ENCODE assay signal across 14 cellular contexts in genomic region chr18:46632401-46633089, GRCh38. TPM values are rescaled to one million over a fixed set of nuclear protein-coding genes. Genes with fewer than 3 reads are reported as not detected.
DNase-seq lines count a peak whose midpoint lies in the region; ATAC-seq and TF ChIP-seq lines count a peak whose summit lies in the region.
"Had no signal": no experiment of that assay in that cellular context is flagged by ENCODE, and none has a peak within 500 bp of the region (broad histone marks: within the 10 kb centered on the region; RNA-seq: fewer than 3 reads in every experiment).

No MANE protein-coding gene starts in this region.

- CTCF ChIA-PET in naive thymus-derived CD4-positive, alpha-beta T cell (lab: Charles Lee), result no interaction called here

- no peak for TF ChIP-seq EP300 in Ishikawa (IDR thresholded peaks at IDR 0.05; ENCODE audit: borderline replicate concordance)

- no peaks in the 10 kb centered on the region for H3K36me3 ChIP-seq in adrenal gland (replicated peaks in 1 of 2)
- no peaks in the 10 kb centered on the region for H3K36me3 ChIP-seq in naive thymus-derived CD4-positive, alpha-beta T cell (ENCODE audit: control insufficient read depth in 2 of 3, insufficient read depth in 3 of 3, low read length in 3 of 3)
- H3K36me3 ChIP-seq: colonic mucosa had no signal

- POLR2A ChIA-PET in naive thymus-derived CD4-positive, alpha-beta T cell (lab: Charles Lee), result no interaction called here

- H3K9me3 ChIP-seq in adrenal gland (replicated peaks in 1 of 3), result no peaks in the 10 kb centered on the region
- no peaks in the 10 kb centered on the region for H3K9me3 ChIP-seq in naive thymus-derived CD4-positive, alpha-beta T cell (ENCODE audit: control insufficient read depth in 2 of 3, low read length in 3 of 3)
- H3K9me3 ChIP-seq: colonic mucosa had no signal

- intact Hi-C loops in adrenal gland (cut with DNase I), result no loop called here
- intact Hi-C loops in naive thymus-derived CD4-positive, alpha-beta T cell (cut with micrococcal nuclease), result no loop called here

- H3K27ac Mint-ChIP-seq in naive thymus-derived CD4-positive, alpha-beta T cell, result no peak overlapping the region

- H3K4me1 ChIP-seq in adrenal gland (replicated peaks in 1 of 2), result no peaks in the 10 kb centered on the region
- no peaks in the 10 kb centered on the region for H3K4me1 ChIP-seq in naive thymus-derived CD4-positive, alpha-beta T cell (ENCODE audit: control insufficient read depth in 2 of 2, insufficient read depth in 2 of 2, low read length in 2 of 2)
- H3K4me1 ChIP-seq: colonic mucosa had no signal

- H3K27me3 ChIP-seq in adrenal gland, result no peaks in the 10 kb centered on the region
- H3K27me3 ChIP-seq in naive thymus-derived CD4-positive, alpha-beta T cell (ENCODE audit: control insufficient read depth in 2 of 2, insufficient read depth in 2 of 2, low read length in 2 of 2), result no peaks in the 10 kb centered on the region
- H3K27me3 ChIP-seq: colonic mucosa had no signal

- ATAC-seq in HG02763 (IDR thresholded peaks at IDR 0.05; ENCODE audit: unreplicated experiment) (no peak), GM19351 (IDR thresholded peaks at IDR 0.05; ENCODE audit: unreplicated experiment) (no peak)
- ATAC-seq in naive thymus-derived CD4-positive, alpha-beta T cell, result no peak
- ATAC-seq: SK-N-SH treated with all-trans-retinoic acid at 6 μM for 48 hours had no signal

- H3K27ac ChIP-seq in adrenal gland, result no peak overlapping the region
- H3K27ac ChIP-seq in naive thymus-derived CD4-positive, alpha-beta T cell (ENCODE audit: low read depth, low read length), result no peak overlapping the region
- H3K27ac ChIP-seq: colonic mucosa had no signal

- H3K4me3 ChIP-seq in adrenal gland, result no peak overlapping the region
- no peak overlapping the region for H3K4me3 ChIP-seq in naive thymus-derived CD4-positive, alpha-beta T cell (ENCODE audit: low read length)
- H3K4me3 ChIP-seq: colonic mucosa had no signal

- no peak for TF ChIP-seq POLR2A in adrenal gland (IDR thresholded peaks at IDR 0.05)

- H3K4me3 Mint-ChIP-seq in naive thymus-derived CD4-positive, alpha-beta T cell, result no peak overlapping the region

- H3K9me3 Mint-ChIP-seq in naive thymus-derived CD4-positive, alpha-beta T cell, result peaks cover 0 to 16% (median 3%) of the 10 kb centered on the region in 11 donors

- TF ChIP-seq RAD21 in Ishikawa (IDR thresholded peaks at IDR 0.05; ENCODE audit: low read depth), result no peak

- H3K27me3 Mint-ChIP-seq in naive thymus-derived CD4-positive, alpha-beta T cell, result peaks cover 0 to 14% (median 0%) of the 10 kb centered on the region in 5 donors

- WGBS in adrenal gland, 4 donors, result 67 to 72% (median 70%) methylated on average over 6 to 8 of the region's 8 CpGs

- peak; percentile 71 for DNase-seq in ACHN
- peak; percentile 33 to 66 (median 55) for DNase-seq in adrenal gland
- DNase-seq in hippocampal formation (lab: John Stamatoyannopoulos, UW), result peak; percentile 7 to 36
- no peak for DNase-seq in HuH-7.5 (ENCODE audit: low spot score)
- no peak for DNase-seq in naive thymus-derived CD4-positive, alpha-beta T cell
- DNase-seq: activated CD4-positive, alpha-beta T cell treated with anti-CD3 and anti-CD28 coated beads for 1 hour; activated gamma-delta T cell treated with Interleukin-2 at 50 U/mL for 16 hours; colonic mucosa; NCI-H1092 had no signal

- no peak for TF ChIP-seq CTCF in adrenal gland (IDR thresholded peaks at IDR 0.05)

- peaks cover 0 to 17% (median 2%) of the 10 kb centered on the region in 7 donors for H3K4me1 Mint-ChIP-seq in naive thymus-derived CD4-positive, alpha-beta T cell

- H3K36me3 Mint-ChIP-seq in naive thymus-derived CD4-positive, alpha-beta T cell, result no peaks in the 10 kb centered on the region

- in situ Hi-C loops in ACHN (cut with HindIII; ENCODE audit: low pct_ligation_motif_present, low pct_unique_long_range_greater_than_20kb, low sequenced_read_pairs), result no loop called here

TF ChIP-seq in Ishikawa, 13 proteins besides CTCF, POLR2A, EP300 and RAD21:
- TF ChIP-seq CEBPB (IDR thresholded peaks at IDR 0.05), result peak; percentile 79
- TF ChIP-seq TEAD4 (IDR thresholded peaks at IDR 0.05), result no peak
- no peak for TF ChIP-seq ZBTB7A (IDR thresholded peaks at IDR 0.05; ENCODE audit: low read depth)
- no peak for TF ChIP-seq MAX (IDR thresholded peaks at IDR 0.05)
- no peak for TF ChIP-seq YY1 (IDR thresholded peaks at IDR 0.05; ENCODE audit: low read depth)
- TF ChIP-seq TAF1 (IDR thresholded peaks at IDR 0.05; ENCODE audit: low read depth), result no peak
- TF ChIP-seq CREB1 (IDR thresholded peaks at IDR 0.05; ENCODE audit: low read depth), result no peak

RNA-seq across cellular contexts. Expression of gene LOXHD1, which starts 24.5 kb away (rescaled TPM):
- total RNA-seq in adrenal gland, result under 1 TPM in 2 of 8 donors, not detected in 6; 0.28 to 0.30 TPM
- polyA plus RNA-seq in adrenal gland, result under 1 TPM; 0.08 to 0.16 (median 0.13) TPM
- 1 to 10 TPM in 1 of 5 experiments, under 1 TPM in 3, not detected in 1; 0.08 to 1.2 (median 0.23) TPM for total RNA-seq in naive thymus-derived CD4-positive, alpha-beta T cell
- polyA plus RNA-seq in naive thymus-derived CD4-positive, alpha-beta T cell, result not detected
- total RNA-seq: colonic mucosa had no signal
- polyA plus RNA-seq: liver had no signal

Comparison
In these comparisons a context has a peak if more than half of its experiments do, and no peak if none do; other contexts are left out.
1. DNase-seq: peak in ACHN (single experiment), adrenal gland (7 of 7) and hippocampal formation (2 of 2); none in HuH-7.5 (single experiment) and naive thymus-derived CD4-positive, alpha-beta T cell (0 of 9).